1 cellular context compared by ENCODE assay signal in genomic region chr17:8153957-8154607, GRCh38.
A peak's percentile ranks its signal among the peaks of the same experiment; 100 is the strongest.
TF ChIP-seq lines count a peak whose summit lies in the region.

No MANE protein-coding gene starts in this region.

TF ChIP-seq in K562, 482 proteins besides CTCF, POLR2A, EP300 and RAD21 (continued from another document and continues in another):
- TF ChIP-seq MNT (conservative IDR thresholded peaks at IDR 0.05): peak; percentile 45 to 70; a peak in 3 of 4 replicates
- TF ChIP-seq ZNF668 (CRISPR knock-in tag; IDR thresholded peaks at IDR 0.05): no peak
- TF ChIP-seq ZBTB2 (IDR thresholded peaks at IDR 0.05): no peak
- TF ChIP-seq ZSCAN32 (CRISPR knock-in tag; IDR thresholded peaks at IDR 0.05): no peak
- peak; percentile 78 for TF ChIP-seq HMGN3 (IDR thresholded peaks at IDR 0.05; ENCODE audit: borderline replicate concordance, extremely low read depth, insufficient read length, low read depth, low read length)
- no peak for TF ChIP-seq ZBTB33 (CRISPR knock-in tag; IDR thresholded peaks at IDR 0.05)
- TF ChIP-seq NFE2 (IDR thresholded peaks at IDR 0.05; ENCODE audit: low read depth): 0 out of 2 replicates have a peak, but pooled peaks have one; percentile 15
- TF ChIP-seq DNMT1 (IDR thresholded peaks at IDR 0.05): no peak
- no peak for TF ChIP-seq SUPT5H (IDR thresholded peaks at IDR 0.05)
- no peak; a peak in 1 of 4 replicates for TF ChIP-seq NONO (IDR thresholded peaks at IDR 0.05; ENCODE audit: low read depth in 2 of 2, low read length in 1 of 2)
- no peak for TF ChIP-seq NCOA4 (IDR thresholded peaks at IDR 0.05; ENCODE audit: partially characterized antibody)
- TF ChIP-seq KHSRP (IDR thresholded peaks at IDR 0.05): no peak
- no peak for TF ChIP-seq E2F5 (CRISPR knock-in tag; IDR thresholded peaks at IDR 0.05)
- TF ChIP-seq GTF2A2 (tag; IDR thresholded peaks at IDR 0.05): no peak
- TF ChIP-seq ZNF175 (CRISPR knock-in tag; IDR thresholded peaks at IDR 0.05; ENCODE audit: low read depth): 0 out of 2 replicates have a peak, but pooled peaks have one; percentile 43
- TF ChIP-seq EGR1 (conservative IDR thresholded peaks at IDR 0.05): peak; percentile 88
- no peak for TF ChIP-seq ZNF518B (CRISPR knock-in tag; IDR thresholded peaks at IDR 0.05)
- no peak for TF ChIP-seq MAFG (tag; conservative IDR thresholded peaks at IDR 0.05)
- no peak for TF ChIP-seq FOXA1 (IDR thresholded peaks at IDR 0.05; ENCODE audit: borderline replicate concordance)
- no peak for TF ChIP-seq BMI1 (IDR thresholded peaks at IDR 0.05; ENCODE audit: low read length)
- no peak for TF ChIP-seq MLLT1 (IDR thresholded peaks at IDR 0.05)
- no peak for TF ChIP-seq EZH2 (IDR thresholded peaks at IDR 0.05; ENCODE audit: borderline replicate concordance, low read depth, low read length)
- no peak for TF ChIP-seq POLR3G (IDR thresholded peaks at IDR 0.05; ENCODE audit: extremely low read depth, insufficient read length, insufficient replicate concordance)
- TF ChIP-seq ARID3B (CRISPR knock-in tag; IDR thresholded peaks at IDR 0.05; ENCODE audit: borderline replicate concordance): no peak
- TF ChIP-seq ZNF316 (IDR thresholded peaks at IDR 0.05): no peak
- peak; percentile 60 for TF ChIP-seq RBFOX2 (IDR thresholded peaks at IDR 0.05; ENCODE audit: low read depth, low read length)
- TF ChIP-seq MITF (IDR thresholded peaks at IDR 0.05): no peak
- no peak for TF ChIP-seq HBP1 (CRISPR knock-in tag; IDR thresholded peaks at IDR 0.05)
- peak; percentile 84 for TF ChIP-seq CREB1 (IDR thresholded peaks at IDR 0.05)
- peak; percentile 91 for TF ChIP-seq CREB1 (CRISPR knock-in tag; IDR thresholded peaks at IDR 0.05)
- 0 out of 4 replicates have a peak, but pooled peaks of 1 of the 2 experiments have one; percentile 32 for TF ChIP-seq RCOR1 (IDR thresholded peaks at IDR 0.05; ENCODE audit: borderline replicate concordance in 1 of 2, low read depth in 2 of 2, low read length in 2 of 2)
- TF ChIP-seq ETV6 (IDR thresholded peaks at IDR 0.05; ENCODE audit: borderline replicate concordance in 1 of 2, low read depth in 2 of 2, low read length in 1 of 2): no peak
- no peak for TF ChIP-seq ETV6 (CRISPR knock-in tag; IDR thresholded peaks at IDR 0.05; ENCODE audit: borderline replicate concordance)
- no peak for TF ChIP-seq E2F3 (CRISPR knock-in tag; IDR thresholded peaks at IDR 0.05)
- no peak for TF ChIP-seq RBM34 (IDR thresholded peaks at IDR 0.05; ENCODE audit: borderline replicate concordance, insufficient read depth, low read length)
- TF ChIP-seq ZNF274 (IDR thresholded peaks at IDR 0.05; ENCODE audit: borderline replicate concordance, low read depth, low read length): no peak
- peak; percentile 84 for TF ChIP-seq RFX1 (IDR thresholded peaks at IDR 0.05)
- no peak for TF ChIP-seq ZNF436 (CRISPR knock-in tag; IDR thresholded peaks at IDR 0.05)
- TF ChIP-seq CCAR2 (IDR thresholded peaks at IDR 0.05; ENCODE audit: low read depth, low read length): no peak
- TF ChIP-seq BDP1 (IDR thresholded peaks at IDR 0.05; ENCODE audit: insufficient read depth, insufficient read length): no peak
- peak; percentile 85 for TF ChIP-seq ATF7 (IDR thresholded peaks at IDR 0.05)
- no peak for TF ChIP-seq NFE2L1 (tag; IDR thresholded peaks at IDR 0.05; ENCODE audit: borderline replicate concordance, low read depth)
- no peak for TF ChIP-seq ZNF717 (CRISPR knock-in tag; IDR thresholded peaks at IDR 0.05)
- peak; percentile 71 for TF ChIP-seq PKNOX1 (IDR thresholded peaks at IDR 0.05)
- no peak for TF ChIP-seq RB1 (IDR thresholded peaks at IDR 0.05; ENCODE audit: low read depth)
- peak; percentile 61; the same call in 1 of the 2 replicates for TF ChIP-seq FOXJ3 (CRISPR knock-in tag; IDR thresholded peaks at IDR 0.05)
- TF ChIP-seq YY1 (IDR thresholded peaks at IDR 0.05; ENCODE audit: borderline replicate concordance in 1 of 3, control insufficient read depth in 1 of 3, extremely low read depth in 1 of 3, insufficient read depth in 3 of 3, insufficient read length in 1 of 3, insufficient replicate concordance in 2 of 3, low read depth in 1 of 3, low read length in 2 of 3): peak in 2 of 3 experiments; percentile 68 to 81
